32 cellular contexts compared by ENCODE assay signal in genomic region chr2:14743883-14744282, GRCh38.
"Had no signal": no experiment of that assay in that cellular context is flagged by ENCODE, and none has a peak within 500 bp of the region (broad histone marks: within the 10 kb centered on the region; RNA-seq: fewer than 3 reads in every experiment).

No MANE protein-coding gene starts in this region.

- ATAC-seq: activated CD4-positive, alpha-beta T cell treated with anti-CD3 and anti-CD28 coated beads for 36 hours; activated CD8-positive, alpha-beta T cell treated with anti-CD3 and anti-CD28 coated beads, Interleukin-2, amount 10 ng/mL, durations not matched to agents 7 days and 5 days; activated T-cell treated with anti-CD3 and anti-CD28 coated beads, Interleukin-2, amount 50 U/mL, for 72 hours; gastroesophageal sphincter; T-helper 17 cell had no signal

- H3K36me3 Mint-ChIP-seq: activated CD4-positive, alpha-beta memory T cell treated with anti-CD3 and anti-CD28 coated beads for 36 hours; activated naive CD8-positive, alpha-beta T cell had no signal

- H3K4me1 ChIP-seq: colonic mucosa, esophagus muscularis mucosa, gastroesophageal sphincter had no signal

- H3K27ac ChIP-seq: cardiac muscle cell, colonic mucosa, esophagus muscularis mucosa, gastroesophageal sphincter had no signal

- H3K27me3 Mint-ChIP-seq: activated CD4-positive, alpha-beta memory T cell treated with anti-CD3 and anti-CD28 coated beads for 36 hours; activated CD4-positive, alpha-beta T cell treated with anti-CD3 and anti-CD28 coated beads for 36 hours; activated CD4-positive, alpha-beta T cell treated with anti-CD3 and anti-CD28 coated beads, Interleukin-2, amount 10 ng/mL, durations not matched to agents 24 days and 14 days; activated naive CD8-positive, alpha-beta T cell; activated T-cell treated with anti-CD3 and anti-CD28 coated beads, Interleukin-2, amount 50 U/mL, for 24 hours; T-helper 17 cell had no signal

- FAIRE-seq: astrocyte, endometrium, endothelial cell of umbilical vein had no signal

- H3K36me3 ChIP-seq: cardiac muscle cell, colonic mucosa, esophagus muscularis mucosa, gastroesophageal sphincter had no signal

- H3K9me3 Mint-ChIP-seq: activated CD4-positive, alpha-beta T cell treated with anti-CD3 and anti-CD28 coated beads, Interleukin-2, amount 10 ng/mL, durations not matched to agents 24 days and 14 days; T-helper 2 cell treated with Interferon-gamma antibody and Interleukin-4, amounts not matched to agents 5 μg/mL and 100 μg/mL, for 36 hours had no signal

- H3K4me3 Mint-ChIP-seq: activated CD4-positive, alpha-beta memory T cell treated with anti-CD3 and anti-CD28 coated beads for 36 hours; activated CD4-positive, alpha-beta T cell treated with anti-CD3 and anti-CD28 coated beads for 36 hours; activated CD4-positive, alpha-beta T cell treated with anti-CD3 and anti-CD28 coated beads, Interleukin-2, amount 10 ng/mL, durations not matched to agents 24 days and 14 days; activated CD8-positive, alpha-beta T cell treated with anti-CD3 and anti-CD28 coated beads, Interleukin-2, amount 10 ng/mL, durations not matched to agents 7 days and 5 days; activated naive CD8-positive, alpha-beta T cell; activated T-cell treated with anti-CD3 and anti-CD28 coated beads, Interleukin-2, amount 50 U/mL, for 24 hours; activated T-cell treated with anti-CD3 and anti-CD28 coated beads, Interleukin-2, amount 50 U/mL, for 72 hours; T-helper 17 cell; T-helper 2 cell treated with Interferon-gamma antibody and Interleukin-4, amounts not matched to agents 5 μg/mL and 100 μg/mL, for 36 hours had no signal

- H3K9me3 ChIP-seq: colonic mucosa, esophagus muscularis mucosa, gastroesophageal sphincter had no signal

- H3K4me1 Mint-ChIP-seq: activated CD4-positive, alpha-beta T cell treated with anti-CD3 and anti-CD28 coated beads for 36 hours; activated CD4-positive, alpha-beta T cell treated with anti-CD3 and anti-CD28 coated beads, Interleukin-2, amount 10 ng/mL, durations not matched to agents 24 days and 14 days; T-helper 17 cell had no signal

- H3K27me3 ChIP-seq: cardiac muscle cell, colonic mucosa, esophagus muscularis mucosa, gastroesophageal sphincter had no signal

- H3K27ac Mint-ChIP-seq: activated CD4-positive, alpha-beta memory T cell treated with anti-CD3 and anti-CD28 coated beads for 36 hours; activated CD4-positive, alpha-beta T cell treated with anti-CD3 and anti-CD28 coated beads for 36 hours; activated CD4-positive, alpha-beta T cell treated with anti-CD3 and anti-CD28 coated beads, Interleukin-2, amount 10 ng/mL, durations not matched to agents 24 days and 14 days; activated CD8-positive, alpha-beta T cell treated with anti-CD3 and anti-CD28 coated beads, Interleukin-2, amount 10 ng/mL, durations not matched to agents 7 days and 5 days; activated naive CD8-positive, alpha-beta T cell; activated T-cell treated with anti-CD3 and anti-CD28 coated beads, Interleukin-2, amount 50 U/mL, for 24 hours; activated T-cell treated with anti-CD3 and anti-CD28 coated beads, Interleukin-2, amount 50 U/mL, for 72 hours; T-helper 17 cell; T-helper 2 cell treated with Interferon-gamma antibody and Interleukin-4, amounts not matched to agents 5 μg/mL and 100 μg/mL, for 36 hours had no signal

- H3K4me3 ChIP-seq: cardiac muscle cell, colonic mucosa, esophagus muscularis mucosa, gastroesophageal sphincter had no signal

- DNase-seq: activated CD4-positive, alpha-beta memory T cell treated with anti-CD3 and anti-CD28 coated beads for 36 hours; activated CD4-positive, alpha-beta T cell treated with anti-CD3 and anti-CD28 coated beads for 36 hours; activated CD4-positive, alpha-beta T cell treated with anti-CD3 and anti-CD28 coated beads, Interleukin-2, amount 10 ng/mL, durations not matched to agents 24 days and 14 days; activated CD4-positive, CD25-positive, alpha-beta regulatory T cell; activated CD4-positive, CD25-positive, alpha-beta regulatory T cell treated with anti-CD3 and anti-CD28 coated beads, Interleukin-2, amount 50 U/mL, for 72 hours; activated CD8-positive, alpha-beta memory T cell treated with anti-CD3 and anti-CD28 coated beads, Interleukin-2, amount 50 U/mL, for 48 hours; activated CD8-positive, alpha-beta T cell treated with anti-CD3 and anti-CD28 coated beads, Interleukin-2, amount 10 ng/mL, durations not matched to agents 7 days and 5 days; activated gamma-delta T cell; activated naive CD4-positive, alpha-beta T cell; activated naive CD4-positive, alpha-beta T cell treated with anti-CD3 and anti-CD28 coated beads, Interleukin-2, amount 50 U/mL, for 16 hours; activated T-cell treated with anti-CD3 and anti-CD28 coated beads for 4 hours; activated T-cell treated with anti-CD3 and anti-CD28 coated beads, Interleukin-2, amount 50 U/mL, for 24 hours; activated T-cell treated with anti-CD3 and anti-CD28 coated beads, Interleukin-2, amount 50 U/mL, for 72 hours; amniotic stem cell; anterior cingulate cortex; central memory CD4-positive, alpha-beta T cell; cerebellar nuclear complex; colonic mucosa; effector CD8-positive, alpha-beta T cell; foreskin melanocyte; head of caudate nucleus; T-helper 1 cell; T-helper 17 cell; T1000 had no signal
